8 cellular contexts compared by ENCODE assay signal in the genomic region with DNA sequence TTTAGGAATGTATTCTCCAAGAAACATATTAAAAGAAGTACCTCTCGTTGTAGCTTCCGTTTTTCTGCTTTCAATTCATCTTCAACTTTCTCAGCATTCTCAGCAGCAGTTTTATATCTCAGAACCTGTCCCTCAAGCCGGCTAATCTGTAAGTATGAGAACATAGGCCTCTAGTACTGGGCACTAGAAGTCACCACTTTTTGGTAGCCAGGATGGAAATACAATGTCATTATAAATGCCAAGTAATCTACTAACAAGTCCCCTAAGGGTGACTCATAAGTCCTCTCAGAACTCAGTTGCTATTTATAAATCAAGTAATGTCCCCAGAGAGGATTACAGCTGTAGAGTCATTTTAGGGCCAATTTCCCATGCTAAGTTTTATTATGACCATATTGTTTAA.
DNase-seq lines count a peak whose midpoint lies in the region; ATAC-seq and TF ChIP-seq lines count a peak whose summit lies in the region.

No MANE protein-coding gene starts in this region.

- H3K9ac ChIP-seq in smooth muscle cell (ENCODE audit: low read depth), result no peak overlapping the region

- no peak overlapping the region for H3K4me3 ChIP-seq in smooth muscle cell
- H3K4me3 ChIP-seq in effector memory CD4-positive, alpha-beta T cell (ENCODE audit: insufficient read depth, low read depth, low read length, poor library complexity, severe bottlenecking), result no peak overlapping the region

- H3K9me3 ChIP-seq in smooth muscle cell (replicated peaks; ENCODE audit: low read depth), result no peaks in the 10 kb centered on the region
- H3K9me3 ChIP-seq in effector memory CD4-positive, alpha-beta T cell (ENCODE audit: control insufficient read depth, low read length), result no peaks in the 10 kb centered on the region

- H3F3A ChIP-seq in smooth muscle cell (ENCODE audit: low read depth), result peaks cover 5% of the 10 kb centered on the region

- no peaks in the 10 kb centered on the region for H4K20me1 ChIP-seq in smooth muscle cell (ENCODE audit: low read depth)

- intact Hi-C loops in posterior vena cava (cut with DNase I), result no loop called here

- DNase-seq in GM10266 (ENCODE audit: extremely low spot score) (peak; percentile 62), LoVo (ENCODE audit: low spot score) (peak; percentile 3), dermis blood vessel endothelial cell (peak; percentile 79), smooth muscle cell (lab: John Stamatoyannopoulos, UW; ENCODE audit: unreplicated experiment) (no peak), DMS153 treated with DMSO at 0.1 percent for 48 hours (lab: John Stamatoyannopoulos, UW; ENCODE audit: unreplicated experiment) (no peak), posterior vena cava (ENCODE audit: low spot score) (no peak)
- DNase-seq in effector memory CD4-positive, alpha-beta T cell, result no peak

- peak; percentile 89 for ATAC-seq in GM21619 (IDR thresholded peaks at IDR 0.05; ENCODE audit: unreplicated experiment)

- no peak overlapping the region for H2AFZ ChIP-seq in smooth muscle cell (ENCODE audit: low read depth)

- peak overlapping the region; percentile 25 for H3K4me2 ChIP-seq in smooth muscle cell

- no peaks in the 10 kb centered on the region for H3K27me3 ChIP-seq in smooth muscle cell (ENCODE audit: low read depth)
- H3K27me3 ChIP-seq in effector memory CD4-positive, alpha-beta T cell (replicated peaks; ENCODE audit: control insufficient read depth, insufficient read depth, low read length, poor library complexity, severe bottlenecking), result no peaks in the 10 kb centered on the region

- no peaks in the 10 kb centered on the region for H3K4me1 ChIP-seq in smooth muscle cell (ENCODE audit: low read depth)
- no peaks in the 10 kb centered on the region for H3K4me1 ChIP-seq in effector memory CD4-positive, alpha-beta T cell (ENCODE audit: control insufficient read depth, insufficient read depth, low read length, poor library complexity, severe bottlenecking)

- TF ChIP-seq CTCF in GM10266 (IDR thresholded peaks at IDR 0.05; ENCODE audit: control insufficient read depth, insufficient read depth, low read depth, missing control alignments), result no peak
- TF ChIP-seq CTCF in smooth muscle cell (IDR thresholded peaks at IDR 0.05; ENCODE audit: borderline replicate concordance, insufficient read depth, poor library complexity, severe bottlenecking), result no peak

- H3K27ac ChIP-seq in smooth muscle cell (ENCODE audit: low read depth), result peak overlapping the region; percentile 47
- H3K27ac ChIP-seq in effector memory CD4-positive, alpha-beta T cell (ENCODE audit: insufficient read depth, low read length, poor library complexity, severe bottlenecking), result no peak overlapping the region

- peaks cover 18% of the 10 kb centered on the region for H3K36me3 ChIP-seq in smooth muscle cell (ENCODE audit: low read depth)
- peaks cover 50% of the 10 kb centered on the region for H3K36me3 ChIP-seq in effector memory CD4-positive, alpha-beta T cell (ENCODE audit: control insufficient read depth, insufficient read depth, low read length)

- no peaks in the 10 kb centered on the region for H3K79me2 ChIP-seq in smooth muscle cell (ENCODE audit: low read depth)

- 82% methylated on average over 3 of the region's 3 CpGs for WGBS in smooth muscle cell (ENCODE audit: low lambda C conversion rate)

Comparison
In these comparisons a context has a peak if more than half of its experiments do, and no peak if none do; other contexts are left out.
1. DNase-seq: peak in GM10266 (single experiment), LoVo (single experiment) and dermis blood vessel endothelial cell (single experiment); none in smooth muscle cell (single experiment), effector memory CD4-positive, alpha-beta T cell (0 of 3), DMS153 treated with DMSO at 0.1 percent for 48 hours (single experiment) and posterior vena cava (single experiment).